In genomic region chr7:138204285-138204988, GRCh38 we compare ENCODE assay signal across 1 cellular context.
TF ChIP-seq lines count a peak whose summit lies in the region.

No MANE protein-coding gene starts in this region.

TF ChIP-seq in H1, 55 proteins besides CTCF, POLR2A, EP300 and RAD21:
- no peak for TF ChIP-seq HDAC6 (IDR thresholded peaks at IDR 0.05; ENCODE audit: low read depth, low read length)
- TF ChIP-seq NANOG (IDR thresholded peaks at IDR 0.05; ENCODE audit: insufficient read depth, low read depth, low read length, poor library complexity, severe bottlenecking), result no peak
TF ChIP-seq in H1: peak in this region for 0.
